17 cellular contexts compared by ENCODE assay signal in the genomic region with DNA sequence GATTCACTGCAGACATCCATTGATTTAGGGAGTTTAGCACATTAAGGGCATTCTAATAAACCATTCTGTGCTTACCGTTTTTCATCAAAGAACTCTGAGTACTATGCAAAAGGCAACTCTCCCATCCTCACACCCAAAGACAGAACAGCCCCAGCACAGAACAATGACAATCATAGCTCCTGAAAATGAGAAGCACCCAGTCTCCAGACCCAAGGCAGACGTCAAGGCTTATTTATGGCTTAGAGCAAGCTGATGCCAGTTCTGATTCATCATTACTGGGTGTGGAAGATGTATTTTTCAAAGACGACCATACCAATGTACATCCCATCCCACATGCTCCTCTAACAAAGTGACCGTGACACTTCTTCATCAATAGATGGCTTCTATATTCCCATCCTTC.
DNase-seq lines count a peak whose midpoint lies in the region; ATAC-seq and TF ChIP-seq lines count a peak whose summit lies in the region.
"Had no signal": no experiment of that assay in that cellular context is flagged by ENCODE, and none has a peak within 500 bp of the region (broad histone marks: within the 10 kb centered on the region; RNA-seq: fewer than 3 reads in every experiment).

No MANE protein-coding gene starts in this region.

- H3K36me3 ChIP-seq in Loucy (ENCODE audit: insufficient read depth, low read length) = no peaks in the 10 kb centered on the region
- no peaks in the 10 kb centered on the region for H3K36me3 ChIP-seq in gastrocnemius medialis
- H3K36me3 ChIP-seq in neural progenitor cell = no peaks in the 10 kb centered on the region
- H3K36me3 ChIP-seq: esophagus squamous epithelium, tibial artery had no signal

- H3K27ac ChIP-seq in gastrocnemius medialis = peak overlapping the region in 2 of 4 donors; percentile 36 to 46
- H3K27ac ChIP-seq in neural progenitor cell = no peak overlapping the region
- H3K27ac ChIP-seq: esophagus squamous epithelium, tibial artery, VCaP had no signal

- intact Hi-C loops in gastrocnemius medialis (cut with DNase I; ENCODE audit: low total_unique reads) = no loop called here

- no peak for TF ChIP-seq POLR2A in gastrocnemius medialis (IDR thresholded peaks at IDR 0.05)

- TF ChIP-seq CTCF in Loucy (conservative IDR thresholded peaks at IDR 0.05; ENCODE audit: low read length) = no peak
- TF ChIP-seq CTCF in gastrocnemius medialis (IDR thresholded peaks at IDR 0.05 in 4 of 5, conservative IDR thresholded peaks at IDR 0.05 in 1 of 5) = no peak
- no peak for TF ChIP-seq CTCF in GM13976 (IDR thresholded peaks at IDR 0.05; ENCODE audit: borderline replicate concordance, control extremely low read depth, extremely low read depth, insufficient read depth, missing control alignments)
- no peak for TF ChIP-seq CTCF in neural progenitor cell (IDR thresholded peaks at IDR 0.05)

- H2AFZ ChIP-seq in Loucy (ENCODE audit: low read length) (no peak overlapping the region), neural progenitor cell (replicated peaks) (no peak overlapping the region)

- H3K4me3 ChIP-seq in Loucy (ENCODE audit: low read length, poor library complexity, severe bottlenecking) (peak overlapping the region; percentile 70), gastrocnemius medialis (no peak overlapping the region), neural progenitor cell (no peak overlapping the region)
- H3K4me3 ChIP-seq: esophagus squamous epithelium, tibial artery had no signal

- H3K27me3 Mint-ChIP-seq in activated CD8-positive, alpha-beta memory T cell treated with anti-CD3 and anti-CD28 coated beads, Interleukin-2, amount 10 ng/mL, durations not matched to agents 7 days and 5 days = no peaks in the 10 kb centered on the region
- no peaks in the 10 kb centered on the region for H3K27me3 Mint-ChIP-seq in activated naive CD8-positive, alpha-beta T cell treated with anti-CD3 and anti-CD28 coated beads for 36 hours
- no peaks in the 10 kb centered on the region for H3K27me3 Mint-ChIP-seq in neural progenitor cell (ENCODE audit: insufficient read depth, low read depth)

- H3K9ac ChIP-seq in Loucy (ENCODE audit: low read depth, low read length, poor library complexity, severe bottlenecking) (peak overlapping the region; percentile 84), neural progenitor cell (no peak overlapping the region)

- H3K4me2 ChIP-seq in Loucy (ENCODE audit: low read depth, low read length, poor library complexity, severe bottlenecking) (peak overlapping the region; percentile 94), neural progenitor cell (no peak overlapping the region)

- no peak overlapping the region for H3K4me3 Mint-ChIP-seq in activated CD8-positive, alpha-beta memory T cell treated with anti-CD3 and anti-CD28 coated beads, Interleukin-2, amount 10 ng/mL, durations not matched to agents 7 days and 5 days
- no peak overlapping the region for H3K4me3 Mint-ChIP-seq in activated naive CD8-positive, alpha-beta T cell treated with anti-CD3 and anti-CD28 coated beads for 36 hours
- H3K4me3 Mint-ChIP-seq in neural progenitor cell = no peak overlapping the region

- H3F3A ChIP-seq in Loucy (ENCODE audit: low read depth) = peaks cover 25% of the 10 kb centered on the region
- no peaks in the 10 kb centered on the region for H3F3A ChIP-seq in neural progenitor cell (ENCODE audit: low read depth)

- no peak for ATAC-seq in activated CD8-positive, alpha-beta memory T cell treated with anti-CD3 and anti-CD28 coated beads, Interleukin-2, amount 10 ng/mL, durations not matched to agents 7 days and 5 days
- peak; percentile 30 to 66 for ATAC-seq in gastrocnemius medialis
- ATAC-seq: Right ventricle myocardium inferior had no signal

- peaks cover 90% of the 10 kb centered on the region for H3K4me1 ChIP-seq in Loucy (ENCODE audit: insufficient read depth, low read length, poor library complexity, severe bottlenecking)
- H3K4me1 ChIP-seq in gastrocnemius medialis = peaks cover 22 to 31% of the 10 kb centered on the region in 2 donors
- H3K4me1 ChIP-seq in neural progenitor cell = peaks cover 9% of the 10 kb centered on the region
- H3K4me1 ChIP-seq: tibial artery had no signal

- peak overlapping the region; percentile 99 for H3K27ac Mint-ChIP-seq in activated CD8-positive, alpha-beta memory T cell treated with anti-CD3 and anti-CD28 coated beads, Interleukin-2, amount 10 ng/mL, durations not matched to agents 7 days and 5 days
- peak overlapping the region; percentile 2 for H3K27ac Mint-ChIP-seq in activated naive CD8-positive, alpha-beta T cell treated with anti-CD3 and anti-CD28 coated beads for 36 hours
- no peak overlapping the region for H3K27ac Mint-ChIP-seq in neural progenitor cell

- in situ Hi-C loops in gastrocnemius medialis (cut with MboI; ENCODE audit: low sequenced_read_pairs in 4 of 4) (no loop called here), GM13976 (cut with MboI; ENCODE audit: low sequenced_read_pairs, unreplicated experiment) (no loop called here)

- DNase-seq in activated CD8-positive, alpha-beta memory T cell treated with anti-CD3 and anti-CD28 coated beads, Interleukin-2, amount 10 ng/mL, durations not matched to agents 7 days and 5 days = no peak
- no peak for DNase-seq in activated CD8-positive, alpha-beta memory T cell treated with anti-CD3 and anti-CD28 coated beads for 24 hours
- no peak for DNase-seq in activated naive CD8-positive, alpha-beta T cell treated with anti-CD3 and anti-CD28 coated beads for 36 hours
- peak in 1 of 2 donors; percentile 18 for DNase-seq in gastrocnemius medialis
- DNase-seq in GM13976 (ENCODE audit: low spot score) = no peak
- DNase-seq in neural progenitor cell (ENCODE audit: low spot score) = no peak
- no peak for DNase-seq in NCI-H2227 (lab: John Stamatoyannopoulos, UW; ENCODE audit: unreplicated experiment)
- DNase-seq: activated gamma-delta T cell treated with Interleukin-2 at 50 U/mL for 16 hours; effector memory CD4-positive, alpha-beta T cell; esophagus squamous epithelium; MM.1S; NCI-H1694; occipital lobe; tibial artery had no signal

- H3K27me3 ChIP-seq in Loucy (ENCODE audit: insufficient read depth, low read length, poor library complexity, severe bottlenecking) (no peaks in the 10 kb centered on the region), gastrocnemius medialis (no peaks in the 10 kb centered on the region), neural progenitor cell (no peaks in the 10 kb centered on the region)
- H3K27me3 ChIP-seq: esophagus squamous epithelium, tibial artery had no signal

- no peaks in the 10 kb centered on the region for H4K20me1 ChIP-seq in Loucy (ENCODE audit: insufficient read depth, low read length, poor library complexity, severe bottlenecking)
- H4K20me1 ChIP-seq in neural progenitor cell (ENCODE audit: low read depth) = no peaks in the 10 kb centered on the region

- no peaks in the 10 kb centered on the region for H3K9me3 Mint-ChIP-seq in activated CD8-positive, alpha-beta memory T cell treated with anti-CD3 and anti-CD28 coated beads, Interleukin-2, amount 10 ng/mL, durations not matched to agents 7 days and 5 days (ENCODE audit: low read depth)
- H3K9me3 Mint-ChIP-seq in activated naive CD8-positive, alpha-beta T cell treated with anti-CD3 and anti-CD28 coated beads for 36 hours = no peaks in the 10 kb centered on the region
- no peaks in the 10 kb centered on the region for H3K9me3 Mint-ChIP-seq in neural progenitor cell

- peaks cover 72% of the 10 kb centered on the region for H3K4me1 Mint-ChIP-seq in activated CD8-positive, alpha-beta memory T cell treated with anti-CD3 and anti-CD28 coated beads, Interleukin-2, amount 10 ng/mL, durations not matched to agents 7 days and 5 days
- peaks cover 67% of the 10 kb centered on the region for H3K4me1 Mint-ChIP-seq in activated naive CD8-positive, alpha-beta T cell treated with anti-CD3 and anti-CD28 coated beads for 36 hours
- H3K4me1 Mint-ChIP-seq in neural progenitor cell = no peaks in the 10 kb centered on the region

- H3K9me2 ChIP-seq in Loucy (replicated peaks; ENCODE audit: low read depth, low read length) = no peaks in the 10 kb centered on the region

- CTCF ChIA-PET in activated CD8-positive, alpha-beta memory T cell treated with anti-CD3 and anti-CD28 coated beads, Interleukin-2, amount 10 ng/mL, durations not matched to agents 7 days and 5 days (lab: Charles Lee) = interaction anchor here (1.2 to 7.6 kb wide), 7 partner anchors 9 to 181 kb away, joined by 4 to 69 read pairs (median 7); partner anchors contain the start of gene OSBPL3

- peaks cover 84% of the 10 kb centered on the region for H3K79me2 ChIP-seq in Loucy (ENCODE audit: insufficient read depth, low read length)
- H3K79me2 ChIP-seq in neural progenitor cell (ENCODE audit: low read depth) = no peaks in the 10 kb centered on the region

- H3K9me3 ChIP-seq in Loucy (ENCODE audit: insufficient read depth, low read depth, low read length) (no peaks in the 10 kb centered on the region), gastrocnemius medialis (no peaks in the 10 kb centered on the region), neural progenitor cell (ENCODE audit: low read depth) (no peaks in the 10 kb centered on the region)
- H3K9me3 ChIP-seq: esophagus squamous epithelium, tibial artery had no signal

- peaks cover 44% of the 10 kb centered on the region for H3K36me3 Mint-ChIP-seq in activated CD8-positive, alpha-beta memory T cell treated with anti-CD3 and anti-CD28 coated beads, Interleukin-2, amount 10 ng/mL, durations not matched to agents 7 days and 5 days
- peaks cover 30% of the 10 kb centered on the region for H3K36me3 Mint-ChIP-seq in activated naive CD8-positive, alpha-beta T cell treated with anti-CD3 and anti-CD28 coated beads for 36 hours
- H3K36me3 Mint-ChIP-seq in neural progenitor cell = no peaks in the 10 kb centered on the region
